In genomic region chrX:78493180-78493579, GRCh38 we compare ENCODE assay signal across 20 cellular contexts.
DNase-seq lines count a peak whose midpoint lies in the region; ATAC-seq, FAIRE-seq and TF ChIP-seq lines count a peak whose summit lies in the region.
"Had no signal": no experiment of that assay in that cellular context is flagged by ENCODE, and none has a peak within 500 bp of the region (broad histone marks: within the 10 kb centered on the region; RNA-seq: fewer than 3 reads in every experiment).

No MANE protein-coding gene starts in this region.

- no peak for FAIRE-seq in frontal cortex (lab: Jason Lieb, UNC)
- FAIRE-seq: G401.6, GM12892 had no signal

- H3K9me3 Mint-ChIP-seq in T-helper 2 cell treated with Interferon-gamma antibody and Interleukin-4, amounts not matched to agents 5 μg/mL and 100 μg/mL, for 36 hours = peaks cover 13% of the 10 kb centered on the region
- H3K9me3 Mint-ChIP-seq in chondrocyte (ENCODE audit: low read depth) = no peaks in the 10 kb centered on the region
- H3K9me3 Mint-ChIP-seq: natural killer cell had no signal

- ATAC-seq in GM18870 (IDR thresholded peaks at IDR 0.05; ENCODE audit: unreplicated experiment) (peak; percentile 94), GM21576 (IDR thresholded peaks at IDR 0.05; ENCODE audit: unreplicated experiment) (peak; percentile 77), HG03064 (IDR thresholded peaks at IDR 0.05; ENCODE audit: low read depth, unreplicated experiment) (peak; percentile 73)
- ATAC-seq: heart left ventricle, natural killer cell, WTC11 had no signal

- DNase-seq in T-helper 2 cell treated with Interferon-gamma antibody and Interleukin-4, amounts not matched to agents 5 μg/mL and 100 μg/mL, for 36 hours (ENCODE audit: low spot score) = no peak
- DNase-seq in frontal cortex (ENCODE audit: low spot score in 2 of 2) (no peak), NCI-H2029 treated with DMSO at 0.1 percent for 48 hours (lab: John Stamatoyannopoulos, UW) (no peak), NCI-H748 treated with DMSO at 0.1 percent for 48 hours (lab: John Stamatoyannopoulos, UW) (no peak), chondrocyte (ENCODE audit: low spot score) (no peak)
- DNase-seq: activated CD8-positive, alpha-beta memory T cell treated with anti-CD3 and anti-CD28 coated beads for 24 hours; heart left ventricle; islet precursor cell; natural killer cell; NCI-H1417 treated with DMSO at 0.1 percent for 48 hours; T-helper 1 cell; transverse colon had no signal

- TF ChIP-seq CTCF in chondrocyte (IDR thresholded peaks at IDR 0.05) = no peak

- no peaks in the 10 kb centered on the region for H3K27me3 Mint-ChIP-seq in T-helper 2 cell treated with Interferon-gamma antibody and Interleukin-4, amounts not matched to agents 5 μg/mL and 100 μg/mL, for 36 hours (ENCODE audit: low read depth)
- no peaks in the 10 kb centered on the region for H3K27me3 Mint-ChIP-seq in chondrocyte (ENCODE audit: low read depth)
- H3K27me3 Mint-ChIP-seq: B cell, progenitor cell of endocrine pancreas had no signal

- peak overlapping the region; percentile 18 for H3K4me3 Mint-ChIP-seq in T-helper 2 cell treated with Interferon-gamma antibody and Interleukin-4, amounts not matched to agents 5 μg/mL and 100 μg/mL, for 36 hours
- no peak overlapping the region for H3K4me3 Mint-ChIP-seq in chondrocyte (ENCODE audit: unreplicated experiment)
- H3K4me3 Mint-ChIP-seq: B cell, natural killer cell, WTC11 had no signal

- no peak overlapping the region for H3K27ac Mint-ChIP-seq in T-helper 2 cell treated with Interferon-gamma antibody and Interleukin-4, amounts not matched to agents 5 μg/mL and 100 μg/mL, for 36 hours
- H3K27ac Mint-ChIP-seq in chondrocyte (ENCODE audit: unreplicated experiment) = no peak overlapping the region
- H3K27ac Mint-ChIP-seq: B cell, natural killer cell, progenitor cell of endocrine pancreas, WTC11 had no signal

- H3K36me3 Mint-ChIP-seq in T-helper 2 cell treated with Interferon-gamma antibody and Interleukin-4, amounts not matched to agents 5 μg/mL and 100 μg/mL, for 36 hours (ENCODE audit: low read depth) = peaks cover 3% of the 10 kb centered on the region
- no peaks in the 10 kb centered on the region for H3K36me3 Mint-ChIP-seq in chondrocyte (ENCODE audit: low read depth)
- H3K36me3 Mint-ChIP-seq: natural killer cell, WTC11 had no signal

- H3K4me1 Mint-ChIP-seq in T-helper 2 cell treated with Interferon-gamma antibody and Interleukin-4, amounts not matched to agents 5 μg/mL and 100 μg/mL, for 36 hours (ENCODE audit: low read depth) = peaks cover 11% of the 10 kb centered on the region
- H3K4me1 Mint-ChIP-seq in chondrocyte (ENCODE audit: low read depth) = no peaks in the 10 kb centered on the region
- H3K4me1 Mint-ChIP-seq: B cell, natural killer cell had no signal
